2 cellular contexts compared by ENCODE assay signal in the genomic region with DNA sequence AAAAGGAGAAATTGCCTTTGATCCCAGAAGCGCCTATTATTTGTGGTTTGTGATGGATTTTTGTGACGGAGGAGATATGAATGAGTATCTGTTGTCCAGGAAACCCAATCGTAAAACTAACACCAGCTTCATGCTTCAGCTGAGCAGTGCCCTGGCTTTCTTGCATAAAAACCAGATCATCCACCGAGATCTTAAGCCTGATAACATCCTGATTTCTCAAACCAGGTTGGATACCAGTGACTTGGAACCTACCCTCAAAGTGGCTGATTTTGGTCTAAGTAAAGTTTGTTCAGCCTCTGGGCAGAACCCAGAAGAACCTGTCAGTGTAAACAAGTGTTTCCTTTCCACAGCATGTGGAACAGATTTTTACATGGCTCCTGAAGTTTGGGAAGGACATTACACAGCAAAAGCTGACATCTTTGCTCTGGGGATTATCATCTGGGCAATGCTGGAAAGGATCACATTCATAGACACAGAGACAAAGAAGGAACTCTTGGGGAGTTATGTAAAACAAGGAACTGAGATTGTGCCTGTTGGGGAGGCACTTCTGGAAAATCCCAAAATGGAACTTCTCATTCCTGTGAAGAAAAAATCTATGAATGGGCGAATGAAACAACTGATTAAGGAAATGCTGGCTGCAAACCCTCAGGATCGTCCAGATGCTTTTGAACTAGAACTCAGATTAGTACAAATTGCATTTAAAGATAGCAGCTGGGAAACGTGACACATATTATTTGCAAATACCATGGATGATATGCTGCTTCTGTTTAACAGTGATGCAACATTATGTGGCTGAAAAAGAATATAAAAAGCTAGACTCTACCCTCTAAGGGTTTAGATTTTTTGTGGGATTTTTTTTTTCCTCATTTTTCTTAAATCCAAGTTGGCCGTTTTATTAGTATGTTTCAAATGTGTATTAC.
TF ChIP-seq lines count a peak whose summit lies in the region.

No MANE protein-coding gene starts in this region.

TF ChIP-seq in HEK293, 187 proteins besides CTCF, POLR2A, EP300 and RAD21 (continues in another document):
- no peak for TF ChIP-seq ZNF514 (tag by site-specific recombination; IDR thresholded peaks at IDR 0.05)
- TF ChIP-seq, protein P1, sequence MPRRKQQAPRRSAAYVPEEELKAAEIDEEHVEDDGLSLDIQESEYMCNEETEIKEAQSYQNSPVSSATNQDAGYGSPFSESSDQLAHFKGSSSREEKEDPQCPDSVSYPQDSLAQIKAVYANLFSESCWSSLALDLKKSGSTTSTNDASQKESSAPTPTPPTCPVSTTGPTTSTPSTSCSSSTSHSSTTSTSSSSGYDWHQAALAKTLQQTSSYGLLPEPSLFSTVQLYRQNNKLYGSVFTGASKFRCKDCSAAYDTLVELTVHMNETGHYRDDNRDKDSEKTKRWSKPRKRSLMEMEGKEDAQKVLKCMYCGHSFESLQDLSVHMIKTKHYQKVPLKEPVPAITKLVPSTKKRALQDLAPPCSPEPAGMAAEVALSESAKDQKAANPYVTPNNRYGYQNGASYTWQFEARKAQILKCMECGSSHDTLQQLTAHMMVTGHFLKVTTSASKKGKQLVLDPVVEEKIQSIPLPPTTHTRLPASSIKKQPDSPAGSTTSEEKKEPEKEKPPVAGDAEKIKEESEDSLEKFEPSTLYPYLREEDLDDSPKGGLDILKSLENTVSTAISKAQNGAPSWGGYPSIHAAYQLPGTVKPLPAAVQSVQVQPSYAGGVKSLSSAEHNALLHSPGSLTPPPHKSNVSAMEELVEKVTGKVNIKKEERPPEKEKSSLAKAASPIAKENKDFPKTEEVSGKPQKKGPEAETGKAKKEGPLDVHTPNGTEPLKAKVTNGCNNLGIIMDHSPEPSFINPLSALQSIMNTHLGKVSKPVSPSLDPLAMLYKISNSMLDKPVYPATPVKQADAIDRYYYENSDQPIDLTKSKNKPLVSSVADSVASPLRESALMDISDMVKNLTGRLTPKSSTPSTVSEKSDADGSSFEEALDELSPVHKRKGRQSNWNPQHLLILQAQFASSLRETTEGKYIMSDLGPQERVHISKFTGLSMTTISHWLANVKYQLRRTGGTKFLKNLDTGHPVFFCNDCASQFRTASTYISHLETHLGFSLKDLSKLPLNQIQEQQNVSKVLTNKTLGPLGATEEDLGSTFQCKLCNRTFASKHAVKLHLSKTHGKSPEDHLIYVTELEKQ (tag by site-specific recombination; IDR thresholded peaks at IDR 0.05; ENCODE audit: borderline replicate concordance) = no peak
- TF ChIP-seq, protein P2, sequence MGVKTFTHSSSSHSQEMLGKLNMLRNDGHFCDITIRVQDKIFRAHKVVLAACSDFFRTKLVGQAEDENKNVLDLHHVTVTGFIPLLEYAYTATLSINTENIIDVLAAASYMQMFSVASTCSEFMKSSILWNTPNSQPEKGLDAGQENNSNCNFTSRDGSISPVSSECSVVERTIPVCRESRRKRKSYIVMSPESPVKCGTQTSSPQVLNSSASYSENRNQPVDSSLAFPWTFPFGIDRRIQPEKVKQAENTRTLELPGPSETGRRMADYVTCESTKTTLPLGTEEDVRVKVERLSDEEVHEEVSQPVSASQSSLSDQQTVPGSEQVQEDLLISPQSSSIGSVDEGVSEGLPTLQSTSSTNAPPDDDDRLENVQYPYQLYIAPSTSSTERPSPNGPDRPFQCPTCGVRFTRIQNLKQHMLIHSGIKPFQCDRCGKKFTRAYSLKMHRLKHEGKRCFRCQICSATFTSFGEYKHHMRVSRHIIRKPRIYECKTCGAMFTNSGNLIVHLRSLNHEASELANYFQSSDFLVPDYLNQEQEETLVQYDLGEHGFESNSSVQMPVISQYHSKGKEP (tag by site-specific recombination; IDR thresholded peaks at IDR 0.05) = 0 out of 2 replicates have a peak, but pooled peaks have one; percentile 4
- TF ChIP-seq ZBTB20 (tag by site-specific recombination; IDR thresholded peaks at IDR 0.05) = no peak
- no peak for TF ChIP-seq ZNF549 (tag by site-specific recombination; IDR thresholded peaks at IDR 0.05)
- no peak for TF ChIP-seq ZNF830 (tag by site-specific recombination; IDR thresholded peaks at IDR 0.05; ENCODE audit: low read depth)
- no peak for TF ChIP-seq ZNF777 (tag by site-specific recombination; IDR thresholded peaks at IDR 0.05; ENCODE audit: borderline replicate concordance)
- TF ChIP-seq, protein P3, sequence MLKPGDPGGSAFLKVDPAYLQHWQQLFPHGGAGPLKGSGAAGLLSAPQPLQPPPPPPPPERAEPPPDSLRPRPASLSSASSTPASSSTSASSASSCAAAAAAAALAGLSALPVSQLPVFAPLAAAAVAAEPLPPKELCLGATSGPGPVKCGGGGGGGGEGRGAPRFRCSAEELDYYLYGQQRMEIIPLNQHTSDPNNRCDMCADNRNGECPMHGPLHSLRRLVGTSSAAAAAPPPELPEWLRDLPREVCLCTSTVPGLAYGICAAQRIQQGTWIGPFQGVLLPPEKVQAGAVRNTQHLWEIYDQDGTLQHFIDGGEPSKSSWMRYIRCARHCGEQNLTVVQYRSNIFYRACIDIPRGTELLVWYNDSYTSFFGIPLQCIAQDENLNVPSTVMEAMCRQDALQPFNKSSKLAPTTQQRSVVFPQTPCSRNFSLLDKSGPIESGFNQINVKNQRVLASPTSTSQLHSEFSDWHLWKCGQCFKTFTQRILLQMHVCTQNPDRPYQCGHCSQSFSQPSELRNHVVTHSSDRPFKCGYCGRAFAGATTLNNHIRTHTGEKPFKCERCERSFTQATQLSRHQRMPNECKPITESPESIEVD (tag by site-specific recombination; IDR thresholded peaks at IDR 0.05) = peak; percentile 42; the same call in 1 of the 2 replicates
- TF ChIP-seq ZNF132 (tag by site-specific recombination; IDR thresholded peaks at IDR 0.05; ENCODE audit: borderline replicate concordance) = no peak
- TF ChIP-seq ZNF140 (tag by site-specific recombination; IDR thresholded peaks at IDR 0.05) = no peak
- TF ChIP-seq ZNF2 (tag by site-specific recombination; IDR thresholded peaks at IDR 0.05) = no peak
- no peak for TF ChIP-seq ZNF626 (tag by site-specific recombination; IDR thresholded peaks at IDR 0.05)
- no peak for TF ChIP-seq ZFP41 (tag by site-specific recombination; IDR thresholded peaks at IDR 0.05; ENCODE audit: borderline replicate concordance)
- no peak for TF ChIP-seq ZNF791 (tag by site-specific recombination; IDR thresholded peaks at IDR 0.05)
- no peak for TF ChIP-seq ZBTB48 (tag by site-specific recombination; IDR thresholded peaks at IDR 0.05)
- TF ChIP-seq, protein P4, sequence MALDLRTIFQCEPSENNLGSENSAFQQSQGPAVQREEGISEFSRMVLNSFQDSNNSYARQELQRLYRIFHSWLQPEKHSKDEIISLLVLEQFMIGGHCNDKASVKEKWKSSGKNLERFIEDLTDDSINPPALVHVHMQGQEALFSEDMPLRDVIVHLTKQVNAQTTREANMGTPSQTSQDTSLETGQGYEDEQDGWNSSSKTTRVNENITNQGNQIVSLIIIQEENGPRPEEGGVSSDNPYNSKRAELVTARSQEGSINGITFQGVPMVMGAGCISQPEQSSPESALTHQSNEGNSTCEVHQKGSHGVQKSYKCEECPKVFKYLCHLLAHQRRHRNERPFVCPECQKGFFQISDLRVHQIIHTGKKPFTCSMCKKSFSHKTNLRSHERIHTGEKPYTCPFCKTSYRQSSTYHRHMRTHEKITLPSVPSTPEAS (tag by site-specific recombination; IDR thresholded peaks at IDR 0.05) = no peak
- TF ChIP-seq ZNF366 (tag by site-specific recombination; conservative IDR thresholded peaks at IDR 0.05) = no peak
- peak; percentile 46; the same call in 1 of the 2 replicates for TF ChIP-seq ZNF600 (tag by site-specific recombination; IDR thresholded peaks at IDR 0.05)
- TF ChIP-seq HOXC10 (CRISPR knock-in tag; IDR thresholded peaks at IDR 0.05) = no peak
- no peak for TF ChIP-seq ZSCAN16 (tag by site-specific recombination; IDR thresholded peaks at IDR 0.05)
- no peak for TF ChIP-seq SP2 (tag by site-specific recombination; IDR thresholded peaks at IDR 0.05)

TF ChIP-seq in K562, 482 proteins besides CTCF, POLR2A, EP300 and RAD21 (continues in another document):
- TF ChIP-seq ERF (CRISPR knock-in tag; IDR thresholded peaks at IDR 0.05) (no peak), HNRNPH1 (optimal IDR thresholded peaks at IDR 0.05; ENCODE audit: low read depth, low read length) (no peak), ZNF766 (CRISPR knock-in tag; conservative IDR thresholded peaks at IDR 0.05) (peak; percentile 70; the same call in 1 of the 2 replicates), CBX5 (IDR thresholded peaks at IDR 0.05; ENCODE audit: borderline replicate concordance, low read depth) (no peak), TBL1XR1 (IDR thresholded peaks at IDR 0.05; ENCODE audit: low read length in 2 of 2) (no peak), ZNF695 (CRISPR knock-in tag; IDR thresholded peaks at IDR 0.05) (no peak), ZNF785 (CRISPR knock-in tag; IDR thresholded peaks at IDR 0.05) (no peak), FOXK1 (CRISPR knock-in tag; IDR thresholded peaks at IDR 0.05; ENCODE audit: borderline replicate concordance) (no peak), ZBTB1 (CRISPR knock-in tag; IDR thresholded peaks at IDR 0.05; ENCODE audit: borderline replicate concordance, low read depth) (no peak), POLR2B (IDR thresholded peaks at IDR 0.05; ENCODE audit: low read depth, partially characterized antibody) (no peak), ZNF3 (CRISPR knock-in tag; IDR thresholded peaks at IDR 0.05) (no peak), ATF1 (CRISPR knock-in tag; IDR thresholded peaks at IDR 0.05) (no peak), ATF1 (tag; IDR thresholded peaks at IDR 0.05) (0 out of 2 replicates have a peak, but pooled peaks have one; percentile 16), ZNF444 (CRISPR knock-in tag; IDR thresholded peaks at IDR 0.05) (no peak)
- TF ChIP-seq, protein P5, sequence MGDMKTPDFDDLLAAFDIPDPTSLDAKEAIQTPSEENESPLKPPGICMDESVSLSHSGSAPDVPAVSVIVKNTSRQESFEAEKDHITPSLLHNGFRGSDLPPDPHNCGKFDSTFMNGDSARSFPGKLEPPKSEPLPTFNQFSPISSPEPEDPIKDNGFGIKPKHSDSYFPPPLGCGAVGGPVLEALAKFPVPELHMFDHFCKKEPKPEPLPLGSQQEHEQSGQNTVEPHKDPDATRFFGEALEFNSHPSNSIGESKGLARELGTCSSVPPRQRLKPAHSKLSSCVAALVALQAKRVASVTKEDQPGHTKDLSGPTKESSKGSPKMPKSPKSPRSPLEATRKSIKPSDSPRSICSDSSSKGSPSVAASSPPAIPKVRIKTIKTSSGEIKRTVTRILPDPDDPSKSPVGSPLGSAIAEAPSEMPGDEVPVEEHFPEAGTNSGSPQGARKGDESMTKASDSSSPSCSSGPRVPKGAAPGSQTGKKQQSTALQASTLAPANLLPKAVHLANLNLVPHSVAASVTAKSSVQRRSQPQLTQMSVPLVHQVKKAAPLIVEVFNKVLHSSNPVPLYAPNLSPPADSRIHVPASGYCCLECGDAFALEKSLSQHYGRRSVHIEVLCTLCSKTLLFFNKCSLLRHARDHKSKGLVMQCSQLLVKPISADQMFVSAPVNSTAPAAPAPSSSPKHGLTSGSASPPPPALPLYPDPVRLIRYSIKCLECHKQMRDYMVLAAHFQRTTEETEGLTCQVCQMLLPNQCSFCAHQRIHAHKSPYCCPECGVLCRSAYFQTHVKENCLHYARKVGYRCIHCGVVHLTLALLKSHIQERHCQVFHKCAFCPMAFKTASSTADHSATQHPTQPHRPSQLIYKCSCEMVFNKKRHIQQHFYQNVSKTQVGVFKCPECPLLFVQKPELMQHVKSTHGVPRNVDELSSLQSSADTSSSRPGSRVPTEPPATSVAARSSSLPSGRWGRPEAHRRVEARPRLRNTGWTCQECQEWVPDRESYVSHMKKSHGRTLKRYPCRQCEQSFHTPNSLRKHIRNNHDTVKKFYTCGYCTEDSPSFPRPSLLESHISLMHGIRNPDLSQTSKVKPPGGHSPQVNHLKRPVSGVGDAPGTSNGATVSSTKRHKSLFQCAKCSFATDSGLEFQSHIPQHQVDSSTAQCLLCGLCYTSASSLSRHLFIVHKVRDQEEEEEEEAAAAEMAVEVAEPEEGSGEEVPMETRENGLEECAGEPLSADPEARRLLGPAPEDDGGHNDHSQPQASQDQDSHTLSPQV (IDR thresholded peaks at IDR 0.05) = peak; percentile 77; the same call in 1 of the 2 replicates
- TF ChIP-seq, protein P6, sequence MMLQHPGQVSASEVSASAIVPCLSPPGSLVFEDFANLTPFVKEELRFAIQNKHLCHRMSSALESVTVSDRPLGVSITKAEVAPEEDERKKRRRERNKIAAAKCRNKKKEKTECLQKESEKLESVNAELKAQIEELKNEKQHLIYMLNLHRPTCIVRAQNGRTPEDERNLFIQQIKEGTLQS (IDR thresholded peaks at IDR 0.05) = peak; percentile 93
- TF ChIP-seq, protein P6 (CRISPR knock-in tag; conservative IDR thresholded peaks at IDR 0.05) = no peak
- TF ChIP-seq, protein P7, sequence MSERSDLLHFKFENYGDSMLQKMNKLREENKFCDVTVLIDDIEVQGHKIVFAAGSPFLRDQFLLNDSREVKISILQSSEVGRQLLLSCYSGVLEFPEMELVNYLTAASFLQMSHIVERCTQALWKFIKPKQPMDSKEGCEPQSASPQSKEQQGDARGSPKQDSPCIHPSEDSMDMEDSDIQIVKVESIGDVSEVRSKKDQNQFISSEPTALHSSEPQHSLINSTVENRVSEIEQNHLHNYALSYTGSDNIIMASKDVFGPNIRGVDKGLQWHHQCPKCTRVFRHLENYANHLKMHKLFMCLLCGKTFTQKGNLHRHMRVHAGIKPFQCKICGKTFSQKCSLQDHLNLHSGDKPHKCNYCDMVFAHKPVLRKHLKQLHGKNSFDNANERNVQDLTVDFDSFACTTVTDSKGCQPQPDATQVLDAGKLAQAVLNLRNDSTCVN (CRISPR knock-in tag; IDR thresholded peaks at IDR 0.05) = no peak
- TF ChIP-seq, protein P8, sequence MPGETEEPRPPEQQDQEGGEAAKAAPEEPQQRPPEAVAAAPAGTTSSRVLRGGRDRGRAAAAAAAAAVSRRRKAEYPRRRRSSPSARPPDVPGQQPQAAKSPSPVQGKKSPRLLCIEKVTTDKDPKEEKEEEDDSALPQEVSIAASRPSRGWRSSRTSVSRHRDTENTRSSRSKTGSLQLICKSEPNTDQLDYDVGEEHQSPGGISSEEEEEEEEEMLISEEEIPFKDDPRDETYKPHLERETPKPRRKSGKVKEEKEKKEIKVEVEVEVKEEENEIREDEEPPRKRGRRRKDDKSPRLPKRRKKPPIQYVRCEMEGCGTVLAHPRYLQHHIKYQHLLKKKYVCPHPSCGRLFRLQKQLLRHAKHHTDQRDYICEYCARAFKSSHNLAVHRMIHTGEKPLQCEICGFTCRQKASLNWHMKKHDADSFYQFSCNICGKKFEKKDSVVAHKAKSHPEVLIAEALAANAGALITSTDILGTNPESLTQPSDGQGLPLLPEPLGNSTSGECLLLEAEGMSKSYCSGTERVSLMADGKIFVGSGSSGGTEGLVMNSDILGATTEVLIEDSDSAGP (CRISPR knock-in tag; IDR thresholded peaks at IDR 0.05) = no peak
- TF ChIP-seq, protein P9, sequence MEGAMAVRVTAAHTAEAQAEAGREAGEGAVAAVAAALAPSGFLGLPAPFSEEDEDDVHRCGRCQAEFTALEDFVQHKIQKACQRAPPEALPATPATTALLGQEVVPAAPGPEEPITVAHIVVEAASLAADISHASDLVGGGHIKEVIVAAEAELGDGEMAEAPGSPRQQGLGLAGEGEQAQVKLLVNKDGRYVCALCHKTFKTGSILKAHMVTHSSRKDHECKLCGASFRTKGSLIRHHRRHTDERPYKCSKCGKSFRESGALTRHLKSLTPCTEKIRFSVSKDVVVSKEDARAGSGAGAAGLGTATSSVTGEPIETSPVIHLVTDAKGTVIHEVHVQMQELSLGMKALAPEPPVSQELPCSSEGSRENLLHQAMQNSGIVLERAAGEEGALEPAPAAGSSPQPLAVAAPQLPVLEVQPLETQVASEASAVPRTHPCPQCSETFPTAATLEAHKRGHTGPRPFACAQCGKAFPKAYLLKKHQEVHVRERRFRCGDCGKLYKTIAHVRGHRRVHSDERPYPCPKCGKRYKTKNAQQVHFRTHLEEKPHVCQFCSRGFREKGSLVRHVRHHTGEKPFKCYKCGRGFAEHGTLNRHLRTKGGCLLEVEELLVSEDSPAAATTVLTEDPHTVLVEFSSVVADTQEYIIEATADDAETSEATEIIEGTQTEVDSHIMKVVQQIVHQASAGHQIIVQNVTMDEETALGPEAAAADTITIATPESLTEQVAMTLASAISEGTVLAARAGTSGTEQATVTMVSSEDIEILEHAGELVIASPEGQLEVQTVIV (CRISPR knock-in tag; IDR thresholded peaks at IDR 0.05; ENCODE audit: borderline replicate concordance) = no peak
